ENCODE assay signal across 1 cellular context in the genomic region with DNA sequence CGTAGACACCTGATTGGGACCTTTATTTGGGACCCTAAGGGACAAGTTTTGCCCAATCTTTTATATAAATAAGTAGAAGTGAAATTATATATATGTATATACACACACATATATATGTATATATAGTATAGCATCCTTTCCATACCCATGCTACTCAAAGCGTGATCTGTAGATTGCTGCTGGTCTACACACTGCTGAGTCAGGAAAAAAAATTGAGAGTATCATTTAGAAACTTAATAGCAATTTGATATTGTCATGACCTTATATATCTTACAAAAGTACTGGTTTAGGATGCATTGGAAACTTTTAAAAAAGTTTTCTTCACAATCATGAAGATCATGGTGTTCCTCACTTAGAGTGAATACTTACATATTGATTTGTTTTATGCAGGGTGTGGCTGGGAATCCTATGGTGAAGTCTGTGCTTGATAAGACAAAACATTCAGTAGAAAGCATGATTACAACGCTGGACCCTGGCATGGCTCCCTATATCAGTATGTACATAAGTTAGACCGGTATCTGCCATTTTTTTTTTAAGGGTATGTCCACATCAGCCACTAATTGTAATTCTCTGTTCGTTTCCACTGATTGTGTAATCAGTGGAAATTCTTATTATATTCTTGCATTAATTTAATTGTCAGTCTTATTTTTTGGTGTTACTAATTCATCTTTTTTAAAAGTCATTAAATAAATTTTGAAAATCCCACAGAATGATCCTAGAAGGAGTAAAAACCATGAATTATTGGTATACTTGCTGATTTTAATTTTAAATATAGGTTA.
TF ChIP-seq lines count a peak whose summit lies in the region.

No MANE protein-coding gene starts in this region.

TF ChIP-seq in K562, 482 proteins besides CTCF, POLR2A, EP300 and RAD21 (continued from another document):
- TF ChIP-seq ZNF592 (IDR thresholded peaks at IDR 0.05) (no peak), CSDE1 (IDR thresholded peaks at IDR 0.05) (no peak), FOXP1 (CRISPR knock-in tag; IDR thresholded peaks at IDR 0.05) (no peak), MAFG (tag; conservative IDR thresholded peaks at IDR 0.05) (peak; percentile 43; the same call in 1 of the 2 replicates), NUFIP1 (IDR thresholded peaks at IDR 0.05; ENCODE audit: partially characterized antibody) (no peak), HBP1 (CRISPR knock-in tag; IDR thresholded peaks at IDR 0.05) (no peak), L3MBTL2 (IDR thresholded peaks at IDR 0.05) (no peak), SREBF1 (IDR thresholded peaks at IDR 0.05; ENCODE audit: borderline replicate concordance, low read depth, low read length) (no peak), ZNF77 (CRISPR knock-in tag; IDR thresholded peaks at IDR 0.05) (no peak), SIX5 (IDR thresholded peaks at IDR 0.05; ENCODE audit: borderline replicate concordance in 1 of 2, insufficient read depth in 1 of 2, low read depth in 1 of 2, low read length in 2 of 2) (no peak), MAZ (CRISPR knock-in tag; conservative IDR thresholded peaks at IDR 0.05 in 1 of 2, IDR thresholded peaks at IDR 0.05 in 1 of 2) (no peak), ZNF282 (CRISPR knock-in tag; IDR thresholded peaks at IDR 0.05) (no peak), ZSCAN32 (CRISPR knock-in tag; IDR thresholded peaks at IDR 0.05) (no peak), HDAC8 (tag; IDR thresholded peaks at IDR 0.05) (no peak), PBX2 (CRISPR knock-in tag; IDR thresholded peaks at IDR 0.05; ENCODE audit: low read depth) (no peak), PBX2 (tag; conservative IDR thresholded peaks at IDR 0.05; ENCODE audit: low read depth) (no peak), ZEB2 (IDR thresholded peaks at IDR 0.05) (no peak)
